Comparison of ENCODE assay signal across 9 cellular contexts in the genomic region with DNA sequence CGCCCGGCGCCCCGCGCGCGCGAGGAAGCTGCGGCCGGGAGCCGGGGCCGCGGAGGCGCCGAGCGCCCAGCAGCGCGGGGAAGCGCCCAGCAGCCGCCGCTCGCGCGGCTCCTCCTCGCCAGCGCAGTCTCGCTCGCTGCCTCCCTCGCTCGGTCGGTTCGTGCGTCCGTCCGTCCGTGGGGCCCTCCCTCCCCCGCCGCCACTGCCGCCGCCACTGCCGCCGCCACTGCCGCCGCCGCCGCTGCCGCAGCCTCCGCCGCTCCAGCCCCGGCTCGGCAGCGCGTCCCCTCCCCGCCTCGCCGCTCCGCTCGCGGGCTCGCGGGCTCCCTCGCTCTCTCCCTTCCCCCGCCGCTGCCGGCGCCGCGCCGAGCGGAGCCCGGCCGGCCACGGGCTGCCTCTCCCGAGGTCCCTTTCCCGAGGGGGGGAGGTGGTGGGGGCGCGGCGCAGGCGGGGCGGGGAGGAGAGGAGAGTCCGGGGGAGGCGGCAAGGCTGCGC. TPM values are rescaled to one million over a fixed set of nuclear protein-coding genes. Genes with fewer than 3 reads are reported as not detected.
A peak's percentile ranks its signal among the peaks of the same experiment; 100 is the strongest.
DNase-seq lines count a peak whose midpoint lies in the region; ATAC-seq and TF ChIP-seq lines count a peak whose summit lies in the region.
"Had no signal": no experiment of that assay in that cellular context is flagged by ENCODE, and none has a peak within 500 bp of the region (broad histone marks: within the 10 kb centered on the region; RNA-seq: fewer than 3 reads in every experiment).

A gene (minus strand): TSS at position 138 of the 495 bp plus-strand sequence.

- H3K27ac ChIP-seq in foreskin keratinocyte, result no peak within 1 kb of the TSS

- H3K4me1 ChIP-seq in foreskin keratinocyte, result no peaks in the 10 kb centered on the region

- TF ChIP-seq CTCF in WTC11 (IDR thresholded peaks at IDR 0.05) (no peak), foreskin keratinocyte (conservative IDR thresholded peaks at IDR 0.05) (no peak), nephron progenitor cell (IDR thresholded peaks at IDR 0.05) (no peak)

- no peaks in the 10 kb centered on the region for H3K9me3 Mint-ChIP-seq in activated naive CD4-positive, alpha-beta T cell treated with anti-CD3 and anti-CD28 coated beads, Interleukin-2, amount 10 ng/mL, durations not matched to agents 7 days and 5 days
- H3K9me3 Mint-ChIP-seq in WTC11 (no peaks in the 10 kb centered on the region), nephron progenitor cell (no peaks in the 10 kb centered on the region)
- H3K9me3 Mint-ChIP-seq: activated naive CD4-positive, alpha-beta T cell treated with anti-CD3 and anti-CD28 coated beads, Interleukin-2, amount 50 U/mL, for 72 hours had no signal

- H3K27me3 ChIP-seq in foreskin keratinocyte, result peaks cover 48% of the 10 kb centered on the region

- peak within 1 kb of the TSS; percentile 34 for H3K4me3 Mint-ChIP-seq in activated naive CD4-positive, alpha-beta T cell treated with anti-CD3 and anti-CD28 coated beads, Interleukin-2, amount 10 ng/mL, durations not matched to agents 7 days and 5 days
- H3K4me3 Mint-ChIP-seq in WTC11, result peak within 1 kb of the TSS; percentile 76
- peak within 1 kb of the TSS; percentile 82 for H3K4me3 Mint-ChIP-seq in nephron progenitor cell

- CTCF ChIA-PET in activated naive CD4-positive, alpha-beta T cell treated with anti-CD3 and anti-CD28 coated beads, Interleukin-2, amount 10 ng/mL, durations not matched to agents 7 days and 5 days (lab: Charles Lee), result no interaction called here
- CTCF ChIA-PET in WTC11 (lab: Charles Lee), result no interaction called here

- DNase-seq in activated naive CD4-positive, alpha-beta T cell treated with anti-CD3 and anti-CD28 coated beads, Interleukin-2, amount 10 ng/mL, durations not matched to agents 7 days and 5 days, result peak; percentile 31
- DNase-seq in activated naive CD4-positive, alpha-beta T cell (lab: John Stamatoyannopoulos, UW), result no peak
- peak; percentile 30 for DNase-seq in WTC11 (ENCODE audit: low spot score)
- no peak for DNase-seq in foreskin keratinocyte
- peak; percentile 74 for DNase-seq in nephron progenitor cell

- peaks cover 88% of the 10 kb centered on the region for H3K27me3 Mint-ChIP-seq in activated naive CD4-positive, alpha-beta T cell treated with anti-CD3 and anti-CD28 coated beads, Interleukin-2, amount 10 ng/mL, durations not matched to agents 7 days and 5 days
- H3K27me3 Mint-ChIP-seq in WTC11 (ENCODE audit: low read depth), result peaks cover 69% of the 10 kb centered on the region
- peaks cover 90% of the 10 kb centered on the region for H3K27me3 Mint-ChIP-seq in nephron progenitor cell (ENCODE audit: low read depth, poor library complexity)

- POLR2A ChIA-PET in WTC11 (lab: Charles Lee), result no interaction called here

- ATAC-seq in WTC11 (peak; percentile 5), foreskin keratinocyte (peak; percentile 45), HG03097 (IDR thresholded peaks at IDR 0.05; ENCODE audit: low FRiP score, unreplicated experiment) (no peak), HG02981 (IDR thresholded peaks at IDR 0.05; ENCODE audit: unreplicated experiment) (no peak), GM19324 (IDR thresholded peaks at IDR 0.05; ENCODE audit: low FRiP score, unreplicated experiment) (no peak)

- peaks cover 11% of the 10 kb centered on the region for H3K4me1 Mint-ChIP-seq in activated naive CD4-positive, alpha-beta T cell treated with anti-CD3 and anti-CD28 coated beads, Interleukin-2, amount 10 ng/mL, durations not matched to agents 7 days and 5 days
- H3K4me1 Mint-ChIP-seq in WTC11 (peaks cover 26% of the 10 kb centered on the region), nephron progenitor cell (peaks cover 24% of the 10 kb centered on the region)

- peak within 1 kb of the TSS; percentile 60 for H3K27ac Mint-ChIP-seq in activated naive CD4-positive, alpha-beta T cell treated with anti-CD3 and anti-CD28 coated beads, Interleukin-2, amount 10 ng/mL, durations not matched to agents 7 days and 5 days
- H3K27ac Mint-ChIP-seq in WTC11 (no peak within 1 kb of the TSS), nephron progenitor cell (no peak within 1 kb of the TSS)
- H3K27ac Mint-ChIP-seq: activated naive CD4-positive, alpha-beta T cell treated with anti-CD3 and anti-CD28 coated beads, Interleukin-2, amount 50 U/mL, for 72 hours had no signal

- no peaks in the 10 kb centered on the region for H3K36me3 Mint-ChIP-seq in activated naive CD4-positive, alpha-beta T cell treated with anti-CD3 and anti-CD28 coated beads, Interleukin-2, amount 10 ng/mL, durations not matched to agents 7 days and 5 days
- H3K36me3 Mint-ChIP-seq in WTC11, result no peaks in the 10 kb centered on the region
- H3K36me3 Mint-ChIP-seq in nephron progenitor cell (ENCODE audit: low read depth), result no peaks in the 10 kb centered on the region
- H3K36me3 Mint-ChIP-seq: activated naive CD4-positive, alpha-beta T cell treated with anti-CD3 and anti-CD28 coated beads, Interleukin-2, amount 50 U/mL, for 72 hours had no signal

TF ChIP-seq in WTC11, 78 proteins besides CTCF, POLR2A, EP300 and RAD21 (continues in another document):
- TF ChIP-seq, protein P1, sequence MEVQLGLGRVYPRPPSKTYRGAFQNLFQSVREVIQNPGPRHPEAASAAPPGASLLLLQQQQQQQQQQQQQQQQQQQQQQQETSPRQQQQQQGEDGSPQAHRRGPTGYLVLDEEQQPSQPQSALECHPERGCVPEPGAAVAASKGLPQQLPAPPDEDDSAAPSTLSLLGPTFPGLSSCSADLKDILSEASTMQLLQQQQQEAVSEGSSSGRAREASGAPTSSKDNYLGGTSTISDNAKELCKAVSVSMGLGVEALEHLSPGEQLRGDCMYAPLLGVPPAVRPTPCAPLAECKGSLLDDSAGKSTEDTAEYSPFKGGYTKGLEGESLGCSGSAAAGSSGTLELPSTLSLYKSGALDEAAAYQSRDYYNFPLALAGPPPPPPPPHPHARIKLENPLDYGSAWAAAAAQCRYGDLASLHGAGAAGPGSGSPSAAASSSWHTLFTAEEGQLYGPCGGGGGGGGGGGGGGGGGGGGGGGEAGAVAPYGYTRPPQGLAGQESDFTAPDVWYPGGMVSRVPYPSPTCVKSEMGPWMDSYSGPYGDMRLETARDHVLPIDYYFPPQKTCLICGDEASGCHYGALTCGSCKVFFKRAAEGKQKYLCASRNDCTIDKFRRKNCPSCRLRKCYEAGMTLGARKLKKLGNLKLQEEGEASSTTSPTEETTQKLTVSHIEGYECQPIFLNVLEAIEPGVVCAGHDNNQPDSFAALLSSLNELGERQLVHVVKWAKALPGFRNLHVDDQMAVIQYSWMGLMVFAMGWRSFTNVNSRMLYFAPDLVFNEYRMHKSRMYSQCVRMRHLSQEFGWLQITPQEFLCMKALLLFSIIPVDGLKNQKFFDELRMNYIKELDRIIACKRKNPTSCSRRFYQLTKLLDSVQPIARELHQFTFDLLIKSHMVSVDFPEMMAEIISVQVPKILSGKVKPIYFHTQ (CRISPR knock-in tag; IDR thresholded peaks at IDR 0.05), result no peak
- TF ChIP-seq SMAD4 (CRISPR knock-in tag; IDR thresholded peaks at IDR 0.05) (no peak), GTF2I (CRISPR knock-in tag; conservative IDR thresholded peaks at IDR 0.05) (no peak), CREM (CRISPR knock-in tag; IDR thresholded peaks at IDR 0.05) (no peak)
- TF ChIP-seq, protein P2, sequence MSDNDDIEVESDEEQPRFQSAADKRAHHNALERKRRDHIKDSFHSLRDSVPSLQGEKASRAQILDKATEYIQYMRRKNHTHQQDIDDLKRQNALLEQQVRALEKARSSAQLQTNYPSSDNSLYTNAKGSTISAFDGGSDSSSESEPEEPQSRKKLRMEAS (CRISPR knock-in tag; IDR thresholded peaks at IDR 0.05), result no peak
- TF ChIP-seq, protein P3, sequence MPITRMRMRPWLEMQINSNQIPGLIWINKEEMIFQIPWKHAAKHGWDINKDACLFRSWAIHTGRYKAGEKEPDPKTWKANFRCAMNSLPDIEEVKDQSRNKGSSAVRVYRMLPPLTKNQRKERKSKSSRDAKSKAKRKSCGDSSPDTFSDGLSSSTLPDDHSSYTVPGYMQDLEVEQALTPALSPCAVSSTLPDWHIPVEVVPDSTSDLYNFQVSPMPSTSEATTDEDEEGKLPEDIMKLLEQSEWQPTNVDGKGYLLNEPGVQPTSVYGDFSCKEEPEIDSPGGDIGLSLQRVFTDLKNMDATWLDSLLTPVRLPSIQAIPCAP (CRISPR knock-in tag; IDR thresholded peaks at IDR 0.05), result no peak
- TF ChIP-seq, protein P4, sequence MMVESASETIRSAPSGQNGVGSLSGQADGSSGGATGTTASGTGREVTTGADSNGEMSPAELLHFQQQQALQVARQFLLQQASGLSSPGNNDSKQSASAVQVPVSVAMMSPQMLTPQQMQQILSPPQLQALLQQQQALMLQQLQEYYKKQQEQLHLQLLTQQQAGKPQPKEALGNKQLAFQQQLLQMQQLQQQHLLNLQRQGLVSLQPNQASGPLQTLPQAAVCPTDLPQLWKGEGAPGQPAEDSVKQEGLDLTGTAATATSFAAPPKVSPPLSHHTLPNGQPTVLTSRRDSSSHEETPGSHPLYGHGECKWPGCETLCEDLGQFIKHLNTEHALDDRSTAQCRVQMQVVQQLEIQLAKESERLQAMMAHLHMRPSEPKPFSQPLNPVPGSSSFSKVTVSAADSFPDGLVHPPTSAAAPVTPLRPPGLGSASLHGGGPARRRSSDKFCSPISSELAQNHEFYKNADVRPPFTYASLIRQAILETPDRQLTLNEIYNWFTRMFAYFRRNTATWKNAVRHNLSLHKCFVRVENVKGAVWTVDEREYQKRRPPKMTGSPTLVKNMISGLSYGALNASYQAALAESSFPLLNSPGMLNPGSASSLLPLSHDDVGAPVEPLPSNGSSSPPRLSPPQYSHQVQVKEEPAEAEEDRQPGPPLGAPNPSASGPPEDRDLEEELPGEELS (CRISPR knock-in tag; IDR thresholded peaks at IDR 0.05), result no peak

RNA-seq across cellular contexts. Expression of the gene that starts here (rescaled TPM):
- total RNA-seq in WTC11 (2021) (0.18 to 0.35 TPM (median 0.18 TPM) in 3 replicates), foreskin keratinocyte (0.07 and 0.10 TPM in 2 replicates)
- 0.01 and 0.02 TPM in 2 replicates for polyA plus RNA-seq in foreskin keratinocyte
- total RNA-seq: activated naive CD4-positive, alpha-beta T cell treated with anti-CD3 and anti-CD28 coated beads, Interleukin-2, amount 50 U/mL, for 72 hours had no signal

Comparison
In these comparisons a context has a peak if more than half of its experiments do, and no peak if none do; other contexts are left out.
1. DNase-seq: peak in activated naive CD4-positive, alpha-beta T cell treated with anti-CD3 and anti-CD28 coated beads, Interleukin-2, amount 10 ng/mL, durations not matched to agents 7 days and 5 days (single experiment) and nephron progenitor cell (single experiment); none in activated naive CD4-positive, alpha-beta T cell (0 of 4) and foreskin keratinocyte (0 of 2).
2. Peak in DNase-seq and ATAC-seq in WTC11; RNA of the gene not detected or under 1 TPM.
3. Peak in ATAC-seq in foreskin keratinocyte; RNA of the gene not detected or under 1 TPM.
4. Peak in every context shown above with its lines, with median percentiles within 50 percentile points of each other: H3K4me3 Mint-ChIP-seq.